Comparison of ENCODE assay signal across 18 cellular contexts in genomic region chr17:28398280-28398981, GRCh38. TPM values are rescaled to one million over a fixed set of nuclear protein-coding genes. Genes with fewer than 3 reads are reported as not detected.
DNase-seq lines count a peak whose midpoint lies in the region; ATAC-seq, FAIRE-seq and TF ChIP-seq lines count a peak whose summit lies in the region.
"Had no signal": no experiment of that assay in that cellular context is flagged by ENCODE, and none has a peak within 500 bp of the region (broad histone marks: within the 10 kb centered on the region; RNA-seq: fewer than 3 reads in every experiment).

No MANE protein-coding gene starts in this region.

- H3K4me3 ChIP-seq in pancreas, result no peak overlapping the region
- H3K4me3 ChIP-seq: dorsolateral prefrontal cortex, psoas muscle, thoracic aorta had no signal

- DNase-seq in DMS53 (lab: John Stamatoyannopoulos, UW) (peak; percentile 34), DMS53 treated with DMSO at 0.1 percent for 48 hours (lab: John Stamatoyannopoulos, UW; ENCODE audit: unreplicated experiment) (no peak), RWPE1 (ENCODE audit: low spot score) (no peak), glutamatergic neuron (no peak), pancreas (no peak), NCI-H82 (lab: John Stamatoyannopoulos, UW) (no peak)
- no peak for DNase-seq in natural killer cell treated with Interleukin-12 subunit alpha and Interleukin-12 subunit beta and Interleukin-15 and Interleukin-18, amount 100 ng/mL, for 72 hours (ENCODE audit: low spot score)
- no peak for DNase-seq in stimulated activated naive CD4-positive, alpha-beta T cell (lab: John Stamatoyannopoulos, UW)
- DNase-seq: activated naive CD8-positive, alpha-beta T cell treated with anti-CD3 and anti-CD28 coated beads, Interleukin-2, amount 50 U/mL, for 24 hours; DMS79 treated with DMSO at 0.1 percent for 48 hours; NCI-H1105; NCI-H774; T-helper 1 cell had no signal

- H3K36me3 ChIP-seq in pancreas, result peaks cover 0 to 29% (median 16%) of the 10 kb centered on the region in 3 donors

- 62 to 65% methylated on average over 6 of the region's 6 CpGs for WGBS in pancreas, 2 donors

- H3K27me3 Mint-ChIP-seq in glutamatergic neuron (ENCODE audit: unreplicated experiment), result peaks cover 19% of the 10 kb centered on the region
- H3K27me3 Mint-ChIP-seq in natural killer cell treated with Interleukin-12 subunit alpha and Interleukin-12 subunit beta and Interleukin-15 and Interleukin-18, amount 100 ng/mL, for 72 hours, result no peaks in the 10 kb centered on the region
- H3K27me3 Mint-ChIP-seq: activated naive CD8-positive, alpha-beta T cell treated with anti-CD3 and anti-CD28 coated beads, Interleukin-2, amount 50 U/mL, for 24 hours had no signal

- CTCF ChIA-PET in RWPE1 (lab: Yijun Ruan, JAX), result no interaction called here

- peaks cover 4% of the 10 kb centered on the region for H3K9me3 Mint-ChIP-seq in glutamatergic neuron (ENCODE audit: unreplicated experiment)
- no peaks in the 10 kb centered on the region for H3K9me3 Mint-ChIP-seq in natural killer cell treated with Interleukin-12 subunit alpha and Interleukin-12 subunit beta and Interleukin-15 and Interleukin-18, amount 100 ng/mL, for 72 hours
- H3K9me3 Mint-ChIP-seq: activated naive CD8-positive, alpha-beta T cell treated with anti-CD3 and anti-CD28 coated beads, Interleukin-2, amount 50 U/mL, for 24 hours had no signal

- FAIRE-seq in pancreas (lab: Jason Lieb, UNC), result no peak

- peak in 3 of 4 donors; percentile 6 to 11 (median 10) for ATAC-seq in pancreas
- no peak for ATAC-seq in natural killer cell treated with Interleukin-12 subunit alpha and Interleukin-12 subunit beta and Interleukin-15 and Interleukin-18, amount 100 ng/mL, for 72 hours
- ATAC-seq: activated naive CD8-positive, alpha-beta T cell treated with anti-CD3 and anti-CD28 coated beads, Interleukin-2, amount 50 U/mL, for 24 hours had no signal

- H3K27me3 ChIP-seq in pancreas, result no peaks in the 10 kb centered on the region
- H3K27me3 ChIP-seq: dorsolateral prefrontal cortex had no signal

- TF ChIP-seq CTCF in RWPE1 (conservative IDR thresholded peaks at IDR 0.05; ENCODE audit: low read depth) (no peak), glutamatergic neuron (IDR thresholded peaks at IDR 0.05; ENCODE audit: partially characterized antibody, unreplicated experiment) (no peak), pancreas (IDR thresholded peaks at IDR 0.05) (no peak)

- no peaks in the 10 kb centered on the region for H3K9me3 ChIP-seq in pancreas
- H3K9me3 ChIP-seq: psoas muscle, thoracic aorta had no signal

- no peaks in the 10 kb centered on the region for H3K4me1 ChIP-seq in pancreas
- H3K4me1 ChIP-seq: psoas muscle had no signal

- H3K4me3 Mint-ChIP-seq in glutamatergic neuron (ENCODE audit: unreplicated experiment), result peak overlapping the region; percentile 48
- H3K4me3 Mint-ChIP-seq in natural killer cell treated with Interleukin-12 subunit alpha and Interleukin-12 subunit beta and Interleukin-15 and Interleukin-18, amount 100 ng/mL, for 72 hours, result no peak overlapping the region
- H3K4me3 Mint-ChIP-seq: activated naive CD8-positive, alpha-beta T cell treated with anti-CD3 and anti-CD28 coated beads, Interleukin-2, amount 50 U/mL, for 24 hours had no signal

- H3K27ac Mint-ChIP-seq in glutamatergic neuron (ENCODE audit: unreplicated experiment), result peak overlapping the region; percentile 85
- H3K27ac Mint-ChIP-seq in natural killer cell treated with Interleukin-12 subunit alpha and Interleukin-12 subunit beta and Interleukin-15 and Interleukin-18, amount 100 ng/mL, for 72 hours, result peak overlapping the region in 1 of 2 donors; percentile 33
- H3K27ac Mint-ChIP-seq: activated naive CD8-positive, alpha-beta T cell treated with anti-CD3 and anti-CD28 coated beads, Interleukin-2, amount 50 U/mL, for 24 hours had no signal

- peaks cover 11% of the 10 kb centered on the region for H3K36me3 Mint-ChIP-seq in glutamatergic neuron (ENCODE audit: unreplicated experiment)
- H3K36me3 Mint-ChIP-seq in natural killer cell treated with Interleukin-12 subunit alpha and Interleukin-12 subunit beta and Interleukin-15 and Interleukin-18, amount 100 ng/mL, for 72 hours, result no peaks in the 10 kb centered on the region

- peaks cover 10% of the 10 kb centered on the region for H3K4me1 Mint-ChIP-seq in glutamatergic neuron (ENCODE audit: low read depth, unreplicated experiment)
- H3K4me1 Mint-ChIP-seq in natural killer cell treated with Interleukin-12 subunit alpha and Interleukin-12 subunit beta and Interleukin-15 and Interleukin-18, amount 100 ng/mL, for 72 hours (ENCODE audit: low read depth in 2 of 2), result peaks cover 0 to 4% of the 10 kb centered on the region in 2 donors

- intact Hi-C loops in pancreas (cut with DNase I), result no loop called here

- peak overlapping the region; percentile 31 for H3K27ac ChIP-seq in RWPE1
- peak overlapping the region in 1 of 4 donors; percentile 3 for H3K27ac ChIP-seq in pancreas
- H3K27ac ChIP-seq: psoas muscle, thoracic aorta had no signal

- POLR2A ChIA-PET in RWPE1 (lab: Yijun Ruan, JAX; ENCODE audit: low non-redundant PET), result no interaction called here

RNA-seq across cellular contexts. Expression of gene SLC46A1, which starts 7.6 kb away (rescaled TPM):
- total RNA-seq in glutamatergic neuron (ENCODE audit: unreplicated experiment) (6.3 TPM), pancreas (10 to 100 TPM in 1 of 6 donors, 1 to 10 TPM in 5; 6.0 to 13.8 (median 7.4) TPM)
- polyA plus RNA-seq in pancreas, result 1 to 10 TPM; 5.8 to 7.8 TPM
- total RNA-seq in natural killer cell treated with Interleukin-12 subunit alpha and Interleukin-12 subunit beta and Interleukin-15 and Interleukin-18, amount 100 ng/mL, for 72 hours, result 1 to 10 TPM; 3.2 to 8.1 TPM

RNA-seq across cellular contexts. Expression of gene SARM1, which starts 26.9 kb away (rescaled TPM):
- total RNA-seq in glutamatergic neuron (ENCODE audit: unreplicated experiment) (100 TPM), pancreas (10 to 100 TPM; 14.2 to 22.1 (median 17.4) TPM)
- 10 to 100 TPM; 15.7 to 19.0 TPM for polyA plus RNA-seq in pancreas
- 10 to 100 TPM; 29.4 to 46.2 TPM for total RNA-seq in natural killer cell treated with Interleukin-12 subunit alpha and Interleukin-12 subunit beta and Interleukin-15 and Interleukin-18, amount 100 ng/mL, for 72 hours

RNA-seq across cellular contexts. Expression of gene VTN, which starts 28.3 kb away (rescaled TPM):
- total RNA-seq in glutamatergic neuron (ENCODE audit: unreplicated experiment) (0.25 TPM), pancreas (10 to 100 TPM in 2 of 6 donors, 1 to 10 TPM in 4; 5.2 to 21.5 (median 9.5) TPM)
- 10 to 100 TPM; 14.6 to 21.6 TPM for polyA plus RNA-seq in pancreas
- total RNA-seq in natural killer cell treated with Interleukin-12 subunit alpha and Interleukin-12 subunit beta and Interleukin-15 and Interleukin-18, amount 100 ng/mL, for 72 hours, result 1 to 10 TPM in 1 of 2 donors, under 1 TPM in 1; 0.52 to 1.3 TPM

RNA-seq across cellular contexts. Expression of gene SEBOX, which starts 33.4 kb away (rescaled TPM):
- total RNA-seq in glutamatergic neuron (ENCODE audit: unreplicated experiment), result not detected
- not detected for total RNA-seq in pancreas
- not detected for polyA plus RNA-seq in pancreas
- total RNA-seq in natural killer cell treated with Interleukin-12 subunit alpha and Interleukin-12 subunit beta and Interleukin-15 and Interleukin-18, amount 100 ng/mL, for 72 hours, result not detected
- total RNA-seq: A172, dorsolateral prefrontal cortex, lung microvascular endothelial cell, psoas muscle, thoracic aorta had no signal
- polyA plus RNA-seq: psoas muscle had no signal

RNA-seq across cellular contexts. Expression of gene POLDIP2, which starts 41.1 kb away (rescaled TPM):
- total RNA-seq in glutamatergic neuron (ENCODE audit: unreplicated experiment), result 73.5 TPM
- 10 to 100 TPM; 40.7 to 51.2 (median 42.5) TPM for total RNA-seq in pancreas
- 10 to 100 TPM; 28.3 to 41.0 TPM for polyA plus RNA-seq in pancreas
- total RNA-seq in natural killer cell treated with Interleukin-12 subunit alpha and Interleukin-12 subunit beta and Interleukin-15 and Interleukin-18, amount 100 ng/mL, for 72 hours, result 100 to 1,000 TPM in 1 of 2 donors, 10 to 100 TPM in 1; 74.9 to 122 TPM

Comparison
In these comparisons a context has a peak if more than half of its experiments do, and no peak if none do; other contexts are left out.
1. ATAC-seq: peak in pancreas (3 of 4); none in natural killer cell treated with Interleukin-12 subunit alpha and Interleukin-12 subunit beta and Interleukin-15 and Interleukin-18, amount 100 ng/mL, for 72 hours (0 of 2).